Comparison of ENCODE assay signal across 11 cellular contexts in the genomic region with DNA sequence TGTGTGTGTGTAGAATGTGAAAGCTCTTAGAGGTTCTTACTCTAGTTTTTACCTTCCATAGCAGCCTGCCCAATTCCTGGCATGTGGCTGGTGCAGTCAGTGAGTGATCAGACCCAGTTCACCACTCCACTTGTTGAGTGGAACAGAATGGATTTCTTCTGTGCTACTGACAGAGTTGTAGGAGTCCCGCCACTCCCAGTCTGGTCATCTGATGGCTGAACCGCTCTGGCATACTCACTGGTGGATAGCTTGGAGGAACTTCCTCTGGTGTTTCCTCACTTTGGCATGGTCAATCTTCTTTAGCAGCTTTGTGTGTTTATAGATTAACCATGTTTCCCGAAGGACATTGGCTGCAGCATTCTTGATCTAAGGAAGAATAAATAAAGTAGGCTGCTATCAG.
A peak's percentile ranks its signal among the peaks of the same experiment; 100 is the strongest.
DNase-seq lines count a peak whose midpoint lies in the region; ATAC-seq and TF ChIP-seq lines count a peak whose summit lies in the region.
"Had no signal": no experiment of that assay in that cellular context is flagged by ENCODE, and none has a peak within 500 bp of the region (broad histone marks: within the 10 kb centered on the region; RNA-seq: fewer than 3 reads in every experiment).

No MANE protein-coding gene starts in this region.

- ATAC-seq in activated naive CD4-positive, alpha-beta T cell treated with anti-CD3 and anti-CD28 coated beads, Interleukin-2, amount 50 U/mL, for 72 hours, result peak; percentile 44 to 63
- ATAC-seq in GM21825 (IDR thresholded peaks at IDR 0.05; ENCODE audit: unreplicated experiment), result no peak
- ATAC-seq in HG03097 (IDR thresholded peaks at IDR 0.05; ENCODE audit: low FRiP score, unreplicated experiment), result no peak
- no peak for ATAC-seq in GM18511 (IDR thresholded peaks at IDR 0.05; ENCODE audit: unreplicated experiment)

- no peaks in the 10 kb centered on the region for H3K4me1 ChIP-seq in PC-9 (replicated peaks; ENCODE audit: insufficient read depth)
- no peaks in the 10 kb centered on the region for H3K4me1 ChIP-seq in tibial artery
- H3K4me1 ChIP-seq: prostate gland had no signal

- POLR2A ChIA-PET in PC-9 (lab: Charles Lee; ENCODE audit: unreplicated experiment), result no interaction called here

- no peaks in the 10 kb centered on the region for H3K79me2 ChIP-seq in PC-9 (ENCODE audit: low read depth)

- H3K9me2 ChIP-seq in PC-9 (ENCODE audit: insufficient read depth), result no peaks in the 10 kb centered on the region

- CTCF ChIA-PET in PC-9 (lab: Charles Lee), result no interaction called here

- no peak for DNase-seq in activated naive CD4-positive, alpha-beta T cell treated with anti-CD3 and anti-CD28 coated beads, Interleukin-2, amount 50 U/mL, for 72 hours (ENCODE audit: low spot score in 2 of 2)
- no peak for DNase-seq in activated naive CD4-positive, alpha-beta T cell treated with Interleukin-2 at 50 U/mL for 16 hours
- peak; percentile 24 to 78 for DNase-seq in PC-9
- peak; percentile 49 for DNase-seq in fibroblast of mammary gland (ENCODE audit: low read depth)
- DNase-seq in tibial artery, result peak; percentile 60 to 71
- DNase-seq: activated CD4-positive, alpha-beta memory T cell treated with anti-CD3 and anti-CD28 coated beads, Interleukin-2, amount 10 ng/mL, durations not matched to agents 7 days and 5 days; Kasumi-1 had no signal

- TF ChIP-seq CTCF in PC-9 (conservative IDR thresholded peaks at IDR 0.05) (no peak), fibroblast of mammary gland (conservative IDR thresholded peaks at IDR 0.05; ENCODE audit: control insufficient read depth, insufficient read depth, low read depth, low read length) (no peak), tibial artery (IDR thresholded peaks at IDR 0.05) (no peak)

- H3K36me3 Mint-ChIP-seq in activated naive CD4-positive, alpha-beta T cell treated with anti-CD3 and anti-CD28 coated beads, Interleukin-2, amount 50 U/mL, for 72 hours, result no peaks in the 10 kb centered on the region

- H3K9me3 ChIP-seq in PC-9 (ENCODE audit: insufficient read depth, low read depth), result no peaks in the 10 kb centered on the region
- no peaks in the 10 kb centered on the region for H3K9me3 ChIP-seq in tibial artery
- H3K9me3 ChIP-seq: prostate gland had no signal

- H3K27ac Mint-ChIP-seq in activated naive CD4-positive, alpha-beta T cell treated with anti-CD3 and anti-CD28 coated beads, Interleukin-2, amount 50 U/mL, for 72 hours, result no peak overlapping the region
- H3K27ac Mint-ChIP-seq: activated CD4-positive, alpha-beta memory T cell treated with anti-CD3 and anti-CD28 coated beads, Interleukin-2, amount 10 ng/mL, durations not matched to agents 7 days and 5 days had no signal

- intact Hi-C loops in PC-9 (cut with micrococcal nuclease; ENCODE audit: unreplicated experiment), result no loop called here
- intact Hi-C loops in tibial artery (cut with DNase I; ENCODE audit: low total_unique reads), result no loop called here

- H3K36me3 ChIP-seq in PC-9 (ENCODE audit: low read depth) (no peaks in the 10 kb centered on the region), tibial artery (no peaks in the 10 kb centered on the region)
- H3K36me3 ChIP-seq: prostate gland had no signal

- H3F3A ChIP-seq in PC-9 (ENCODE audit: insufficient read depth, low read depth), result peaks cover 5% of the 10 kb centered on the region; the same call in 1 of the 2 replicates

- no peak overlapping the region for H3K4me2 ChIP-seq in PC-9

- H3K27ac ChIP-seq in PC-9 (no peak overlapping the region), tibial artery (no peak overlapping the region)
- H3K27ac ChIP-seq: prostate gland had no signal

- no peaks in the 10 kb centered on the region for H4K20me1 ChIP-seq in PC-9 (ENCODE audit: insufficient read depth)

- H2AFZ ChIP-seq in PC-9, result 0 out of 2 replicates have a peak overlapping the region, but pooled peaks have one; percentile 52

- H3K4me3 ChIP-seq in PC-9, result no peak overlapping the region
- H3K4me3 ChIP-seq in fibroblast of mammary gland (ENCODE audit: control insufficient read depth, low read depth, low read length), result no peak overlapping the region
- H3K4me3 ChIP-seq in tibial artery, result no peak overlapping the region
- H3K4me3 ChIP-seq: prostate gland had no signal

- BruUV-seq in PC-9 (replicated peaks; lab: Mats Ljungman, UMichigan), result no TSS peak

- peaks cover 20% of the 10 kb centered on the region for H3K27me3 ChIP-seq in PC-9 (ENCODE audit: insufficient read depth, low read depth)
- peaks cover 0 to 7% of the 10 kb centered on the region in 2 donors for H3K27me3 ChIP-seq in tibial artery

- no peaks in the 10 kb centered on the region for H3K9me3 Mint-ChIP-seq in activated naive CD4-positive, alpha-beta T cell treated with anti-CD3 and anti-CD28 coated beads, Interleukin-2, amount 50 U/mL, for 72 hours
- H3K9me3 Mint-ChIP-seq: activated CD4-positive, alpha-beta memory T cell treated with anti-CD3 and anti-CD28 coated beads, Interleukin-2, amount 10 ng/mL, durations not matched to agents 7 days and 5 days had no signal

Comparison
In these comparisons a context has a peak if more than half of its experiments do, and no peak if none do; other contexts are left out.
1. ATAC-seq: peak in activated naive CD4-positive, alpha-beta T cell treated with anti-CD3 and anti-CD28 coated beads, Interleukin-2, amount 50 U/mL, for 72 hours (2 of 2); none in GM21825 (single experiment), HG03097 (single experiment) and GM18511 (single experiment).
2. DNase-seq: peak in PC-9 (2 of 2), fibroblast of mammary gland (single experiment) and tibial artery (2 of 2); none in activated naive CD4-positive, alpha-beta T cell treated with anti-CD3 and anti-CD28 coated beads, Interleukin-2, amount 50 U/mL, for 72 hours (0 of 2) and activated naive CD4-positive, alpha-beta T cell treated with Interleukin-2 at 50 U/mL for 16 hours (single experiment).